Comparison of ENCODE assay signal across 22 cellular contexts in the genomic region with DNA sequence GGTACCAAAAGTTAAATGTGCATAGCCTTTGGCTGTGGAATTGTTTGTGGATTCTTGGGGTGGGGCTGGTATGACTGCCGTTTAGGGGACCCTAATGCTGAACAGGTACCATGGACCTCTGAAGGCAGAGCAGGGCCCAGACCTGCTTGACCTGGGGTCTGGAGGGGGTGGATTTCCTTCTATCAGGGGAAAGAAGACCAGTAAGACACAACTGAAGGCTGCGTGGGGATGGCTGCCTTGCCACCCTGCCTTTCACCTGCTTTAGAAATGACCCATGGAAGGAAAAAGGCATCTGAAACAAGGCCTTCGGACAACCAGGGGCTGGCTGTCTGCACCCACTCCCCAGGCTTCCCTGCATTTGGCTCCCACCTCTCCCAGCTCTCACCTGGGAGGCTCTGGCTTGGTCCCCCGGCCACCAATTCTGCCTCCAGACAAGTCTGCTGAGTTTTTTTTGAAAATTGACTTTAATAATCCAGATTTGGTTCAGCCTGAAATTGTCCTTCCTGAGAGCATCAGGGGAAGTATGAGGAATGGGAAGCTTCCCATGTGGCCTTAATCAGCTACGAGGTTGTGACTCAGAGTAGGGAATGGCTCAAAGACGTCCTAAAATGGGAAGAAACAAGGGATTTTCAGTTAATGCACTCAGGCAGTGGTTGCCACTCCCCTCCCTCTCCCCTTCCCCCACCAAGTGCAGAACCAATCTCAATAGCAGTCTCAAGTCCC. TPM values are rescaled to one million over a fixed set of nuclear protein-coding genes. Genes with fewer than 3 reads are reported as not detected.
A peak's percentile ranks its signal among the peaks of the same experiment; 100 is the strongest.
DNase-seq lines count a peak whose midpoint lies in the region; TF ChIP-seq lines count a peak whose summit lies in the region.
"Had no signal": no experiment of that assay in that cellular context is flagged by ENCODE, and none has a peak within 500 bp of the region (broad histone marks: within the 10 kb centered on the region; RNA-seq: fewer than 3 reads in every experiment).

No MANE protein-coding gene starts in this region.

- no peak overlapping the region for H3K14ac ChIP-seq in mesenchymal stem cell (ENCODE audit: low read length in 2 of 2)

- intact Hi-C loops in activated T-helper 2 cell treated with anti-CD3 and anti-CD28 coated beads, Interferon-gamma antibody, Interleukin-2, Interleukin-4, amounts not matched to agents 10 μg/mL and 5 μg/mL and 100 μg/mL, durations not matched to agents 14 hours and 24 hours and 36 hours (cut with micrococcal nuclease) = no loop called here

- no peak overlapping the region for H2BK120ac ChIP-seq in mesenchymal stem cell (ENCODE audit: low read depth, low read length)

- peak overlapping the region; percentile 10 for H3K4me3 Mint-ChIP-seq in chondrocyte (ENCODE audit: unreplicated experiment)
- H3K4me3 Mint-ChIP-seq in activated T-helper 2 cell treated with anti-CD3 and anti-CD28 coated beads, Interferon-gamma antibody, Interleukin-2, Interleukin-4, amounts not matched to agents 10 μg/mL and 5 μg/mL and 100 μg/mL, durations not matched to agents 14 hours and 24 hours and 36 hours (ENCODE audit: low read depth) = no peak overlapping the region
- H3K4me3 Mint-ChIP-seq: activated CD8-positive, alpha-beta memory T cell treated with anti-CD3 and anti-CD28 coated beads, Interleukin-2, amount 10 ng/mL, durations not matched to agents 7 days and 5 days; CD8-positive, alpha-beta T cell; memory B cell; natural killer cell treated with Interleukin-12 subunit alpha and Interleukin-12 subunit beta and Interleukin-15 and Interleukin-18, amount 100 ng/mL, for 72 hours; stimulated activated naive CD8-positive, alpha-beta T cell treated with anti-CD3 and anti-CD28 coated beads, Interleukin-15, Interleukin-2, amounts not matched to agents 100 ng/mL and 50 ng/mL, for 24 hours had no signal

- TF ChIP-seq CTCF in AG04449 (IDR thresholded peaks at IDR 0.05; ENCODE audit: insufficient read depth, low read length, missing control alignments) (no peak), HFF-Myc (IDR thresholded peaks at IDR 0.05; ENCODE audit: low read depth, low read length, missing control alignments) (no peak), chondrocyte (IDR thresholded peaks at IDR 0.05) (no peak)

- H3K27ac Mint-ChIP-seq in chondrocyte (ENCODE audit: unreplicated experiment) = no peak overlapping the region
- H3K27ac Mint-ChIP-seq in activated T-helper 2 cell treated with anti-CD3 and anti-CD28 coated beads, Interferon-gamma antibody, Interleukin-2, Interleukin-4, amounts not matched to agents 10 μg/mL and 5 μg/mL and 100 μg/mL, durations not matched to agents 14 hours and 24 hours and 36 hours = no peak overlapping the region
- H3K27ac Mint-ChIP-seq: activated CD8-positive, alpha-beta memory T cell treated with anti-CD3 and anti-CD28 coated beads, Interleukin-2, amount 10 ng/mL, durations not matched to agents 7 days and 5 days; CD8-positive, alpha-beta T cell; memory B cell; natural killer cell treated with Interleukin-12 subunit alpha and Interleukin-12 subunit beta and Interleukin-15 and Interleukin-18, amount 100 ng/mL, for 72 hours; progenitor cell of endocrine pancreas; stimulated activated naive CD8-positive, alpha-beta T cell treated with anti-CD3 and anti-CD28 coated beads, Interleukin-15, Interleukin-2, amounts not matched to agents 100 ng/mL and 50 ng/mL, for 24 hours had no signal

- H3K23ac ChIP-seq in mesenchymal stem cell (ENCODE audit: low read length in 2 of 2) = no peak overlapping the region

- H4K91ac ChIP-seq in mesenchymal stem cell (ENCODE audit: low read length) = no peak overlapping the region

- H3K36me3 ChIP-seq in mesenchymal stem cell (ENCODE audit: control insufficient read depth in 1 of 2, insufficient read depth in 2 of 2, low read depth in 1 of 2, low read length in 2 of 2) = no peaks in the 10 kb centered on the region
- no peaks in the 10 kb centered on the region for H3K36me3 ChIP-seq in MG63
- H3K36me3 ChIP-seq: gastroesophageal sphincter, transverse colon had no signal

- POLR2A ChIA-PET in AG04449 (lab: Yijun Ruan, JAX) = no interaction called here

- no peak overlapping the region for H2BK15ac ChIP-seq in mesenchymal stem cell (ENCODE audit: low read depth, poor library complexity, severe bottlenecking)

- H3K27ac ChIP-seq in mesenchymal stem cell (ENCODE audit: low read length, poor library complexity, severe bottlenecking) = no peak overlapping the region
- H3K27ac ChIP-seq: gastroesophageal sphincter, transverse colon had no signal

- H3K9me3 ChIP-seq in mesenchymal stem cell (ENCODE audit: control insufficient read depth, low read length) (no peaks in the 10 kb centered on the region), MG63 (no peaks in the 10 kb centered on the region)
- H3K9me3 ChIP-seq: gastroesophageal sphincter, transverse colon had no signal

- peaks cover 3% of the 10 kb centered on the region for H3K4me1 Mint-ChIP-seq in chondrocyte (ENCODE audit: low read depth)
- no peaks in the 10 kb centered on the region for H3K4me1 Mint-ChIP-seq in activated T-helper 2 cell treated with anti-CD3 and anti-CD28 coated beads, Interferon-gamma antibody, Interleukin-2, Interleukin-4, amounts not matched to agents 10 μg/mL and 5 μg/mL and 100 μg/mL, durations not matched to agents 14 hours and 24 hours and 36 hours (ENCODE audit: low read depth)
- H3K4me1 Mint-ChIP-seq: activated CD8-positive, alpha-beta memory T cell treated with anti-CD3 and anti-CD28 coated beads, Interleukin-2, amount 10 ng/mL, durations not matched to agents 7 days and 5 days; memory B cell had no signal

- no peak overlapping the region for H2AK5ac ChIP-seq in mesenchymal stem cell (ENCODE audit: low read length, severe bottlenecking)

- no peaks in the 10 kb centered on the region for H3K4me1 ChIP-seq in mesenchymal stem cell (ENCODE audit: control insufficient read depth, insufficient read depth, low read depth, low read length)
- H3K4me1 ChIP-seq: gastroesophageal sphincter, transverse colon had no signal

- H3K36me3 Mint-ChIP-seq in chondrocyte (ENCODE audit: low read depth) = no peaks in the 10 kb centered on the region
- H3K36me3 Mint-ChIP-seq in activated T-helper 2 cell treated with anti-CD3 and anti-CD28 coated beads, Interferon-gamma antibody, Interleukin-2, Interleukin-4, amounts not matched to agents 10 μg/mL and 5 μg/mL and 100 μg/mL, durations not matched to agents 14 hours and 24 hours and 36 hours (ENCODE audit: low read depth) = no peaks in the 10 kb centered on the region
- H3K36me3 Mint-ChIP-seq: activated CD8-positive, alpha-beta memory T cell treated with anti-CD3 and anti-CD28 coated beads, Interleukin-2, amount 10 ng/mL, durations not matched to agents 7 days and 5 days; CD8-positive, alpha-beta T cell; memory B cell; natural killer cell treated with Interleukin-12 subunit alpha and Interleukin-12 subunit beta and Interleukin-15 and Interleukin-18, amount 100 ng/mL, for 72 hours had no signal

- H3K4ac ChIP-seq in mesenchymal stem cell (ENCODE audit: low read depth in 1 of 2, low read length in 2 of 2) = no peak overlapping the region

- H2BK12ac ChIP-seq in mesenchymal stem cell (ENCODE audit: low read length in 2 of 2) = peak overlapping the region in 1 of 2 experiments; percentile 35

- H3K27me3 ChIP-seq in mesenchymal stem cell (ENCODE audit: control insufficient read depth in 1 of 2, insufficient read depth in 1 of 2, low read length in 2 of 2) = peaks cover 18 to 65% of the 10 kb centered on the region in 2 experiments
- no peaks in the 10 kb centered on the region for H3K27me3 ChIP-seq in MG63

- no peak overlapping the region for H4K8ac ChIP-seq in mesenchymal stem cell (ENCODE audit: low read length)

- peak overlapping the region; percentile 78 for H3K9ac ChIP-seq in mesenchymal stem cell (ENCODE audit: low read length)

- no peak overlapping the region for H3K18ac ChIP-seq in mesenchymal stem cell (ENCODE audit: low read depth in 1 of 2, low read length in 2 of 2)

- DNase-seq in AG04449 (ENCODE audit: low read depth, low spot score) (peak; percentile 33), HFF-Myc (ENCODE audit: extremely low read depth, low read depth) (peak; percentile 87), chondrocyte (ENCODE audit: low spot score) (no peak), mesenchymal stem cell (no peak), NCI-H2196 treated with DMSO at 0.1 percent for 48 hours (lab: John Stamatoyannopoulos, UW; ENCODE audit: unreplicated experiment) (no peak), cortex of kidney (lab: John Stamatoyannopoulos, UW) (no peak), MG63 (no peak)
- DNase-seq in activated T-helper 2 cell treated with anti-CD3 and anti-CD28 coated beads, Interferon-gamma antibody, Interleukin-2, Interleukin-4, amounts not matched to agents 10 μg/mL and 5 μg/mL and 100 μg/mL, durations not matched to agents 14 hours and 24 hours and 36 hours (ENCODE audit: low spot score) = no peak
- DNase-seq: 8988T; activated CD4-positive, alpha-beta T cell treated with anti-CD3 and anti-CD28 coated beads for 48 hours; activated CD8-positive, alpha-beta memory T cell treated with anti-CD3 and anti-CD28 coated beads, Interleukin-2, amount 10 ng/mL, durations not matched to agents 7 days and 5 days; CD8-positive, alpha-beta T cell; MV-4-11; NCI-H187; transverse colon had no signal

- no peak overlapping the region for H3K4me2 ChIP-seq in mesenchymal stem cell (ENCODE audit: low read length, poor library complexity, severe bottlenecking)

- H3K79me1 ChIP-seq in mesenchymal stem cell (replicated peaks; ENCODE audit: low read length, poor library complexity, severe bottlenecking) = no peaks in the 10 kb centered on the region

- H3K4me3 ChIP-seq in AG04449 (ENCODE audit: low read depth, low read length) = no peak overlapping the region
- H3K4me3 ChIP-seq in HFF-Myc (replicated peaks; ENCODE audit: low read depth, low read length) = no peak overlapping the region
- no peak overlapping the region for H3K4me3 ChIP-seq in mesenchymal stem cell (ENCODE audit: insufficient read depth in 1 of 2, low read depth in 1 of 2, low read length in 2 of 2)
- H3K4me3 ChIP-seq in MG63 = no peak overlapping the region
- H3K4me3 ChIP-seq: gastroesophageal sphincter, K562, transverse colon had no signal

- 54% methylated on average over 6 of the region's 6 CpGs for WGBS in mesenchymal stem cell

- H3K27me3 Mint-ChIP-seq in chondrocyte (ENCODE audit: low read depth) = peaks cover 27% of the 10 kb centered on the region
- peaks cover 23% of the 10 kb centered on the region for H3K27me3 Mint-ChIP-seq in activated T-helper 2 cell treated with anti-CD3 and anti-CD28 coated beads, Interferon-gamma antibody, Interleukin-2, Interleukin-4, amounts not matched to agents 10 μg/mL and 5 μg/mL and 100 μg/mL, durations not matched to agents 14 hours and 24 hours and 36 hours (ENCODE audit: low read depth)

- no peak overlapping the region for H2AFZ ChIP-seq in mesenchymal stem cell (ENCODE audit: low read depth, low read length)

- H2BK5ac ChIP-seq in mesenchymal stem cell (ENCODE audit: low read depth, low read length, poor library complexity, severe bottlenecking) = no peak overlapping the region

- no peaks in the 10 kb centered on the region for H3K9me3 Mint-ChIP-seq in chondrocyte (ENCODE audit: low read depth)
- no peaks in the 10 kb centered on the region for H3K9me3 Mint-ChIP-seq in activated T-helper 2 cell treated with anti-CD3 and anti-CD28 coated beads, Interferon-gamma antibody, Interleukin-2, Interleukin-4, amounts not matched to agents 10 μg/mL and 5 μg/mL and 100 μg/mL, durations not matched to agents 14 hours and 24 hours and 36 hours
- H3K9me3 Mint-ChIP-seq: CD8-positive, alpha-beta T cell; memory B cell; natural killer cell treated with Interleukin-12 subunit alpha and Interleukin-12 subunit beta and Interleukin-15 and Interleukin-18, amount 100 ng/mL, for 72 hours; stimulated activated naive CD8-positive, alpha-beta T cell treated with anti-CD3 and anti-CD28 coated beads, Interleukin-15, Interleukin-2, amounts not matched to agents 100 ng/mL and 50 ng/mL, for 24 hours had no signal

- CTCF ChIA-PET in AG04449 (lab: Yijun Ruan, JAX) = interaction anchor here (0.6 to 6.6 kb wide), 16 partner anchors 7 to 191 kb away, joined by 3 to 78 read pairs (median 4); a partner anchor contains a TSS

RNA-seq across cellular contexts. Expression of a gene that starts 17.8 kb away (rescaled TPM):
- not detected in 3 replicates for total RNA-seq in chondrocyte
- polyA plus RNA-seq in mesenchymal stem cell (2013, experiment 1 of 2) = not detected
- not detected for polyA plus RNA-seq in mesenchymal stem cell (2013, experiment 2 of 2)
- total RNA-seq in activated T-helper 2 cell treated with anti-CD3 and anti-CD28 coated beads, Interferon-gamma antibody, Interleukin-2, Interleukin-4, amounts not matched to agents 10 μg/mL and 5 μg/mL and 100 μg/mL, durations not matched to agents 14 hours and 24 hours and 36 hours = not detected in 2 replicates
- total RNA-seq in MG63 (2014; rRNA removed; shearing (Covaris generic); ENCODE audit: low replicate concordance) = not detected in 2 replicates
- total RNA-seq: activated CD8-positive, alpha-beta memory T cell treated with anti-CD3 and anti-CD28 coated beads, Interleukin-2, amount 10 ng/mL, durations not matched to agents 7 days and 5 days; CD8-positive, alpha-beta T cell; gastroesophageal sphincter; K562; natural killer cell treated with Interleukin-12 subunit alpha and Interleukin-12 subunit beta and Interleukin-15 and Interleukin-18, amount 100 ng/mL, for 72 hours; progenitor cell of endocrine pancreas; skeletal muscle tissue; transverse colon had no signal
- polyA plus RNA-seq: K562 had no signal

RNA-seq across cellular contexts. Expression of a gene that starts 37.3 kb away (rescaled TPM):
- total RNA-seq in chondrocyte = 42.3 to 47.9 TPM (median 43.5 TPM) in 3 replicates
- polyA plus RNA-seq in mesenchymal stem cell (2013, experiment 1 of 2) = 67.3 TPM
- polyA plus RNA-seq in mesenchymal stem cell (2013, experiment 2 of 2) = 68.7 TPM
- 117 and 120 TPM in 2 replicates for total RNA-seq in activated T-helper 2 cell treated with anti-CD3 and anti-CD28 coated beads, Interferon-gamma antibody, Interleukin-2, Interleukin-4, amounts not matched to agents 10 μg/mL and 5 μg/mL and 100 μg/mL, durations not matched to agents 14 hours and 24 hours and 36 hours
- 56.4 and 73.1 TPM in 2 replicates for total RNA-seq in MG63 (2014; rRNA removed; shearing (Covaris generic); ENCODE audit: low replicate concordance)

RNA-seq across cellular contexts. Expression of a gene that starts 41.2 kb away (rescaled TPM):
- 0.67 to 0.87 TPM (median 0.80 TPM) in 3 replicates for total RNA-seq in chondrocyte
- 0.36 TPM for polyA plus RNA-seq in mesenchymal stem cell (2013, experiment 1 of 2)
- polyA plus RNA-seq in mesenchymal stem cell (2013, experiment 2 of 2) = 0.47 TPM
- 1.1 and 1.6 TPM in 2 replicates for total RNA-seq in activated T-helper 2 cell treated with anti-CD3 and anti-CD28 coated beads, Interferon-gamma antibody, Interleukin-2, Interleukin-4, amounts not matched to agents 10 μg/mL and 5 μg/mL and 100 μg/mL, durations not matched to agents 14 hours and 24 hours and 36 hours
- not detected in 2 replicates for total RNA-seq in MG63 (2014; rRNA removed; shearing (Covaris generic); ENCODE audit: low replicate concordance)
- total RNA-seq: natural killer cell treated with Interleukin-12 subunit alpha and Interleukin-12 subunit beta and Interleukin-15 and Interleukin-18, amount 100 ng/mL, for 72 hours; skeletal muscle tissue had no signal

Comparison
In these comparisons a context has a peak if more than half of its experiments do, and no peak if none do; other contexts are left out.
1. DNase-seq: peak in AG04449 (single experiment) and HFF-Myc (single experiment); none in chondrocyte (single experiment), mesenchymal stem cell (single experiment), activated T-helper 2 cell treated with anti-CD3 and anti-CD28 coated beads, Interferon-gamma antibody, Interleukin-2, Interleukin-4, amounts not matched to agents 10 μg/mL and 5 μg/mL and 100 μg/mL, durations not matched to agents 14 hours and 24 hours and 36 hours (single experiment), NCI-H2196 treated with DMSO at 0.1 percent for 48 hours (single experiment), cortex of kidney (single experiment) and MG63 (single experiment).